Comparison of ENCODE assay signal across 8 cellular contexts in genomic region chr7:134646425-134647305, GRCh38. TPM values are rescaled to one million over a fixed set of nuclear protein-coding genes. Genes with fewer than 3 reads are reported as not detected.
A peak's percentile ranks its signal among the peaks of the same experiment; 100 is the strongest.
DNase-seq lines count a peak whose midpoint lies in the region; ATAC-seq and TF ChIP-seq lines count a peak whose summit lies in the region.

BPGM (plus strand) TSS chr7:134646853; CDS start chr7:134661508, 14,655 bp downstream.

- TSS peak; percentile 69 for BruUV-seq in Caco-2 (replicated peaks; lab: Mats Ljungman, UMichigan)

- no peak within 1 kb of the TSS for H4K91ac ChIP-seq in mesenchymal stem cell (ENCODE audit: low read length)

- no peak within 1 kb of the TSS for H3K14ac ChIP-seq in mesenchymal stem cell (ENCODE audit: low read length in 2 of 2)

- H3K27ac Mint-ChIP-seq in Caco-2 (ENCODE audit: unreplicated experiment), result no peak within 1 kb of the TSS

- peak within 1 kb of the TSS; percentile 1 to 19 for H3K18ac ChIP-seq in mesenchymal stem cell (ENCODE audit: low read depth in 1 of 2, low read length in 2 of 2)

- H3K27ac ChIP-seq in mesenchymal stem cell (ENCODE audit: low read length, poor library complexity, severe bottlenecking), result peak within 1 kb of the TSS; percentile 87

- peak within 1 kb of the TSS; percentile 21 for H2AFZ ChIP-seq in mesenchymal stem cell (ENCODE audit: low read depth, low read length)

- H2BK120ac ChIP-seq in mesenchymal stem cell (ENCODE audit: low read depth, low read length), result peak within 1 kb of the TSS; percentile 15

- H4K8ac ChIP-seq in mesenchymal stem cell (ENCODE audit: low read length), result no peak within 1 kb of the TSS

- H3K23ac ChIP-seq in mesenchymal stem cell (ENCODE audit: low read length in 2 of 2), result no peak within 1 kb of the TSS

- TF ChIP-seq CTCF in Caco-2 (IDR thresholded peaks at IDR 0.05; ENCODE audit: insufficient read depth in 1 of 2, low read depth in 1 of 2, low read length in 1 of 2, severe bottlenecking in 1 of 2, unreplicated experiment in 1 of 2), result peak in 1 of 2 experiments; percentile 38

- peak within 1 kb of the TSS; percentile 84 for H3K4me2 ChIP-seq in mesenchymal stem cell (ENCODE audit: low read length, poor library complexity, severe bottlenecking)

- H2AK5ac ChIP-seq in mesenchymal stem cell (ENCODE audit: low read length, severe bottlenecking), result no peak within 1 kb of the TSS

- H3K79me1 ChIP-seq in mesenchymal stem cell (replicated peaks; ENCODE audit: low read length, poor library complexity, severe bottlenecking), result peaks cover 12% of the 10 kb centered on the region

- peak within 1 kb of the TSS; percentile 64 for H3K4me3 ChIP-seq in Caco-2 (ENCODE audit: low read depth, low read length)
- peak within 1 kb of the TSS; percentile 97 for H3K4me3 ChIP-seq in endocrine pancreas (ENCODE audit: control insufficient read depth, insufficient read depth, low read length)
- peak within 1 kb of the TSS; percentile 62 to 89 for H3K4me3 ChIP-seq in mesenchymal stem cell (ENCODE audit: insufficient read depth in 1 of 2, low read depth in 1 of 2, low read length in 2 of 2)

- H3K4me3 Mint-ChIP-seq in Caco-2 (ENCODE audit: unreplicated experiment), result no peak within 1 kb of the TSS

- DNase-seq in Caco-2 (peak; percentile 99 to 100), HT1080 (ENCODE audit: low read depth) (peak; percentile 100), NOMO-1 (lab: John Stamatoyannopoulos, UW; ENCODE audit: unreplicated experiment in 2 of 2) (peak; percentile 82 to 88), mesenchymal stem cell (peak; percentile 100)
- peak; percentile 92 to 94 for DNase-seq in activated CD8-positive, alpha-beta memory T cell treated with anti-CD3 and anti-CD28 coated beads for 4 hours (ENCODE audit: low read depth in 2 of 2)
- DNase-seq in stimulated activated CD8-positive, alpha-beta memory T cell treated with anti-CD3 and anti-CD28 coated beads, Interleukin-12 subunit alpha, Interleukin-12 subunit beta, amount 100 ng/mL, for 4 hours (ENCODE audit: low read depth), result peak; percentile 87

- peaks cover 9% of the 10 kb centered on the region for H3K9me3 Mint-ChIP-seq in Caco-2 (ENCODE audit: unreplicated experiment)

- H3K27me3 ChIP-seq in Caco-2 (replicated peaks; ENCODE audit: control insufficient read depth, insufficient read depth, low read length), result no peaks in the 10 kb centered on the region
- H3K27me3 ChIP-seq in endocrine pancreas (ENCODE audit: control insufficient read depth, insufficient read depth, low read length), result no peaks in the 10 kb centered on the region
- H3K27me3 ChIP-seq in mesenchymal stem cell (ENCODE audit: control insufficient read depth in 1 of 2, insufficient read depth in 1 of 2, low read length in 2 of 2), result no peaks in the 10 kb centered on the region

- H3K9ac ChIP-seq in endocrine pancreas (ENCODE audit: control insufficient read depth, insufficient read depth, low read length), result peak within 1 kb of the TSS; percentile 92
- peak within 1 kb of the TSS; percentile 95 for H3K9ac ChIP-seq in mesenchymal stem cell (ENCODE audit: low read length)

- no peak within 1 kb of the TSS for H2BK15ac ChIP-seq in mesenchymal stem cell (ENCODE audit: low read depth, poor library complexity, severe bottlenecking)

- H3K4ac ChIP-seq in mesenchymal stem cell (ENCODE audit: low read depth in 1 of 2, low read length in 2 of 2), result peak within 1 kb of the TSS; percentile 13 to 67

- peaks cover 4% of the 10 kb centered on the region for H3K4me1 Mint-ChIP-seq in Caco-2 (ENCODE audit: low read depth, unreplicated experiment)

- under 1% methylated on average over 32 of the region's 36 CpGs for WGBS in mesenchymal stem cell

- ATAC-seq in GM21360 (IDR thresholded peaks at IDR 0.05; ENCODE audit: unreplicated experiment), result peak; percentile 97

- CTCF ChIA-PET in Caco-2 (lab: Charles Lee), result interaction anchor here (1.1 kb wide), 2 partner anchors 9 to 296 kb away, joined by 3 read pairs; no protein-coding TSS in a partner anchor

- H3K36me3 ChIP-seq in Caco-2 (ENCODE audit: control insufficient read depth, insufficient read depth, low read length) (no peaks in the 10 kb centered on the region), endocrine pancreas (ENCODE audit: control insufficient read depth, insufficient read depth, low read length) (no peaks in the 10 kb centered on the region), mesenchymal stem cell (ENCODE audit: control insufficient read depth in 1 of 2, insufficient read depth in 2 of 2, low read depth in 1 of 2, low read length in 2 of 2) (no peaks in the 10 kb centered on the region)

- no peak within 1 kb of the TSS for H2BK5ac ChIP-seq in mesenchymal stem cell (ENCODE audit: low read depth, low read length, poor library complexity, severe bottlenecking)

- POLR2A ChIA-PET in Caco-2 (lab: Charles Lee), result no interaction called here

- intact Hi-C loops in Caco-2 (cut with micrococcal nuclease; ENCODE audit: unreplicated experiment), result loop anchor here (1.0 to 5.0 kb wide), 3 partner anchors 133 to 526 kb away; partner anchors contain the start of genes AGBL3, CALD1 and CYREN

- H3K36me3 Mint-ChIP-seq in Caco-2 (ENCODE audit: insufficient read depth, unreplicated experiment), result no peaks in the 10 kb centered on the region

- H3K27me3 Mint-ChIP-seq in Caco-2 (ENCODE audit: insufficient read depth, unreplicated experiment), result no peaks in the 10 kb centered on the region

- 0 out of 2 replicates have a peak, but pooled peaks cover 4% of the 10 kb centered on the region for H3K4me1 ChIP-seq in Caco-2
- H3K4me1 ChIP-seq in endocrine pancreas (ENCODE audit: control insufficient read depth, insufficient read depth, low read length), result peaks cover 4% of the 10 kb centered on the region
- H3K4me1 ChIP-seq in mesenchymal stem cell (ENCODE audit: control insufficient read depth, insufficient read depth, low read depth, low read length), result peaks cover 5% of the 10 kb centered on the region

- H2BK12ac ChIP-seq in mesenchymal stem cell (ENCODE audit: low read length in 2 of 2), result no peak within 1 kb of the TSS

- H3K9me3 ChIP-seq in Caco-2, result no peaks in the 10 kb centered on the region
- no peaks in the 10 kb centered on the region for H3K9me3 ChIP-seq in endocrine pancreas (ENCODE audit: control insufficient read depth, low read length)
- no peaks in the 10 kb centered on the region for H3K9me3 ChIP-seq in mesenchymal stem cell (ENCODE audit: control insufficient read depth, low read length)

RNA-seq across cellular contexts. Expression of gene BPGM, which starts in this region (rescaled TPM):
- total RNA-seq in Caco-2 (2022), result 7.2 and 8.1 TPM in 2 replicates
- total RNA-seq in HT1080 (2014; rRNA removed; shearing (Covaris generic)), result 8.7 and 9.4 TPM in 2 replicates
- polyA plus RNA-seq in HT1080 (2015; cell fraction: cytosol; rRNA removed), result 10.6 and 12.2 TPM in 2 replicates
- 4.1 and 6.1 TPM in 2 replicates for polyA plus RNA-seq in HT1080 (2015; cell fraction: nucleus; rRNA removed)
- 21.1 TPM for polyA plus RNA-seq in mesenchymal stem cell (2013, experiment 1 of 2)
- polyA plus RNA-seq in mesenchymal stem cell (2013, experiment 2 of 2), result 20.7 TPM

Comparison
In these comparisons a context has a peak if more than half of its experiments do, and no peak if none do; other contexts are left out.
1. Peak in every context shown above with its lines: DNase-seq, ATAC-seq, H3K4me3 ChIP-seq and H3K27ac ChIP-seq.